24 cellular contexts compared by ENCODE assay signal in genomic region chr2:12196495-12196894, GRCh38.
DNase-seq lines count a peak whose midpoint lies in the region; ATAC-seq, FAIRE-seq and TF ChIP-seq lines count a peak whose summit lies in the region.
"Had no signal": no experiment of that assay in that cellular context is flagged by ENCODE, and none has a peak within 500 bp of the region (broad histone marks: within the 10 kb centered on the region; RNA-seq: fewer than 3 reads in every experiment).

No MANE protein-coding gene starts in this region.

- H4K20me1 ChIP-seq in BLaER1 treated with 17β-estradiol and CSF1 and Interleukin-3, amounts not matched to agents 10 nM and 100 nM = no peaks in the 10 kb centered on the region

- peak overlapping the region in 8 of 11 experiments; percentile 3 to 79 (median 18); a peak in 11 of 22 replicates for H3K4me2 ChIP-seq in BLaER1 treated with 17β-estradiol and CSF1 and Interleukin-3, amounts not matched to agents 10 nM and 100 nM

- H3K27ac ChIP-seq in BLaER1 treated with 17β-estradiol and CSF1 and Interleukin-3, amounts not matched to agents 10 nM and 100 nM = peak overlapping the region in 1 of 11 experiments; percentile 27; a peak in 1 of 22 replicates

- peaks cover 42 to 74% (median 69%) of the 10 kb centered on the region in 11 experiments for H3K9me3 ChIP-seq in BLaER1 treated with 17β-estradiol and CSF1 and Interleukin-3, amounts not matched to agents 10 nM and 100 nM (replicated peaks in 1 of 11)

- peaks cover 0 to 29% (median 0%) of the 10 kb centered on the region in 11 experiments; a peak in 3 of 22 replicates for H3K36me3 ChIP-seq in BLaER1 treated with 17β-estradiol and CSF1 and Interleukin-3, amounts not matched to agents 10 nM and 100 nM

- no peaks in the 10 kb centered on the region for H3K27me3 ChIP-seq in BLaER1 treated with 17β-estradiol and CSF1 and Interleukin-3, amounts not matched to agents 10 nM and 100 nM

- 0 out of 20 replicates have a peak overlapping the region, but pooled peaks of 3 of the 10 experiments have one; percentile 5 to 13 (median 6) for H3K4me3 ChIP-seq in BLaER1 treated with 17β-estradiol and CSF1 and Interleukin-3, amounts not matched to agents 10 nM and 100 nM
- no peak overlapping the region for H3K4me3 ChIP-seq in fibroblast of villous mesenchyme (ENCODE audit: low read depth, low read length)

- H3K9ac ChIP-seq in BLaER1 treated with 17β-estradiol and CSF1 and Interleukin-3, amounts not matched to agents 10 nM and 100 nM = no peak overlapping the region

- ATAC-seq in GM18907 (IDR thresholded peaks at IDR 0.05; ENCODE audit: unreplicated experiment) = peak; percentile 69
- ATAC-seq in HG03378 (IDR thresholded peaks at IDR 0.05; ENCODE audit: unreplicated experiment) = peak; percentile 60
- ATAC-seq in activated CD4-positive, CD25-positive, alpha-beta regulatory T cell treated with anti-CD3 and anti-CD28 coated beads, Interleukin-2, amount 50 U/mL, for 24 hours = no peak
- ATAC-seq in HG03460 (IDR thresholded peaks at IDR 0.05; ENCODE audit: unreplicated experiment) = no peak
- ATAC-seq: left colon had no signal

- no peak for TF ChIP-seq CTCF in fibroblast of villous mesenchyme (IDR thresholded peaks at IDR 0.05; ENCODE audit: insufficient read depth, low read depth, low read length)

- peak; percentile 70 for DNase-seq in fibroblast of villous mesenchyme (ENCODE audit: low read depth)
- no peak for DNase-seq in GM19239 (ENCODE audit: insufficient read length, low spot score)
- DNase-seq in RCC 7860 (ENCODE audit: low spot score) = no peak
- DNase-seq: ACHN; activated CD4-positive, alpha-beta T cell treated with anti-CD3 and anti-CD28 coated beads, Interleukin-2, amount 10 ng/mL, durations not matched to agents 24 days and 14 days; activated naive CD4-positive, alpha-beta T cell treated with anti-CD3 and anti-CD28 coated beads, Interleukin-2, amount 50 U/mL, for 16 hours; DMS79; foreskin melanocyte; KG1; left colon; midbrain; NCI-H1092; NCI-H2029 treated with DMSO at 0.1 percent for 48 hours; NCI-H510A treated with DMSO at 0.1 percent for 48 hours; stimulated activated CD4-positive, alpha-beta T cell treated with anti-CD3 and anti-CD28 coated beads, Interleukin-15, amount 100 ng/mL, for 24 hours; stimulated activated naive CD4-positive, alpha-beta T cell treated with Interleukin-2 at 50 U/mL for 16 hours; SW 1271 had no signal

- no peak for FAIRE-seq in GM19239 (lab: Jason Lieb, UNC)
- no peak for FAIRE-seq in RCC 7860 (lab: Jason Lieb, UNC)
- FAIRE-seq: endothelial cell of umbilical vein, TTC549 had no signal

- peaks cover 37 to 66% (median 51%) of the 10 kb centered on the region in 10 experiments for H3K4me1 ChIP-seq in BLaER1 treated with 17β-estradiol and CSF1 and Interleukin-3, amounts not matched to agents 10 nM and 100 nM

Comparison
In these comparisons a context has a peak if more than half of its experiments do, and no peak if none do; other contexts are left out.
1. ATAC-seq: peak in GM18907 (single experiment) and HG03378 (single experiment); none in activated CD4-positive, CD25-positive, alpha-beta regulatory T cell treated with anti-CD3 and anti-CD28 coated beads, Interleukin-2, amount 50 U/mL, for 24 hours (0 of 2) and HG03460 (single experiment).